In genomic region chr17:80032614-80033171, GRCh38 we compare ENCODE assay signal across 1 cellular context.
TF ChIP-seq lines count a peak whose summit lies in the region.

No MANE protein-coding gene starts in this region.

TF ChIP-seq in GM23338, 12 proteins besides CTCF, POLR2A, EP300 and RAD21 (continued from another document):
- no peak for TF ChIP-seq ZNF462 (CRISPR knock-in tag; IDR thresholded peaks at IDR 0.05)
- TF ChIP-seq ZNF331 (CRISPR knock-in tag; IDR thresholded peaks at IDR 0.05; ENCODE audit: low read depth) = no peak
- no peak for TF ChIP-seq STAT1 (IDR thresholded peaks at IDR 0.05; ENCODE audit: unreplicated experiment)
- TF ChIP-seq POLR2AphosphoS5 (IDR thresholded peaks at IDR 0.05; ENCODE audit: low read depth) = no peak
